Comparison of ENCODE assay signal across 25 cellular contexts in the genomic region with DNA sequence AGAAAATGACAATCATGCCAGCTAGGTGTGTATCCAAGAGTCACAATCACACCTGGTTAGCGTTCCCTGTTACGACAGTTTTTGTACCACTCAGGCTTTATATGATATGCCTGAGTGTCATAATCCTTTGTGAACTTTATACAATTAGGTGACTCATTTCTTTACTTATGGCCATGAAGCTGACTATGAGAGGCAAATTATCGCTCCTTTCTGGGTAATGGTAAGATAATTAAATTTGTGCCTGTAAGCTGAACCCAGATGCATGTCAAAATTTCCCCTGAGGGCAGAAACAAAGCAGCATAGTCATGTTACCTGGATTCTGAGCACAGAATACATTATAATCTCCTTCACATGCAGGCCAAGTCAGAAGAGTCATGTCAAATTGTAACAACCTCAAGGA.
"Had no signal": no experiment of that assay in that cellular context is flagged by ENCODE, and none has a peak within 500 bp of the region (broad histone marks: within the 10 kb centered on the region; RNA-seq: fewer than 3 reads in every experiment).

No MANE protein-coding gene starts in this region.

- H3K27ac ChIP-seq: coronary artery, esophagus squamous epithelium, parathyroid adenoma, prostate gland, right atrium auricular region, testis, tibial artery had no signal

- H3K9me3 Mint-ChIP-seq: memory B cell; natural killer cell; stimulated activated memory B cell treated with anti-CD40 and anti-IgM and Interleukin-4, amounts not matched to agents 10 μg/mL and 1 μg/mL and 100 μg/mL, for 72 hours; type B pancreatic cell had no signal

- H3K27me3 Mint-ChIP-seq: memory B cell; stimulated activated memory B cell treated with anti-CD40 and anti-IgM and Interleukin-4, amounts not matched to agents 10 μg/mL and 1 μg/mL and 100 μg/mL, for 72 hours; type B pancreatic cell had no signal

- H3K4me1 ChIP-seq: esophagus squamous epithelium, parathyroid adenoma, prostate gland, right atrium auricular region, testis, tibial artery had no signal

- H3K4me3 Mint-ChIP-seq: immature natural killer cell; memory B cell; natural killer cell; stimulated activated memory B cell treated with anti-CD40 and anti-IgM and Interleukin-4, amounts not matched to agents 10 μg/mL and 1 μg/mL and 100 μg/mL, for 72 hours; type B pancreatic cell had no signal

- H3K9ac ChIP-seq: parathyroid adenoma had no signal

- H2AFZ ChIP-seq: parathyroid adenoma had no signal

- DNase-seq: dermis blood vessel endothelial cell; effector memory CD4-positive, alpha-beta T cell; erythroblast; esophagus squamous epithelium; hypothalamus; immature natural killer cell; islet precursor cell; kidney glomerular epithelial cell; left colon; natural killer cell; stimulated activated CD4-positive, alpha-beta T cell treated with anti-CD3 and anti-CD28 coated beads, Interleukin-2, amount 100 ng/mL, for 24 hours; stimulated activated CD4-positive, alpha-beta T cell treated with anti-CD3 and anti-CD28 coated beads, Interleukin-4, amount 100 ng/mL, for 24 hours; stimulated activated naive CD8-positive, alpha-beta T cell treated with anti-CD3 and anti-CD28 coated beads, Interleukin-15, Interleukin-2, amounts not matched to agents 100 U/mL and 50 U/mL, for 24 hours; substantia nigra; testis; tibial artery had no signal

- H3K36me3 Mint-ChIP-seq: immature natural killer cell; memory B cell; natural killer cell; stimulated activated memory B cell treated with anti-CD40 and anti-IgM and Interleukin-4, amounts not matched to agents 10 μg/mL and 1 μg/mL and 100 μg/mL, for 72 hours; type B pancreatic cell had no signal

- H3K27me3 ChIP-seq: esophagus squamous epithelium, right atrium auricular region, testis, tibial artery had no signal

- H3K4me1 Mint-ChIP-seq: immature natural killer cell; memory B cell; natural killer cell; stimulated activated memory B cell treated with anti-CD40 and anti-IgM and Interleukin-4, amounts not matched to agents 10 μg/mL and 1 μg/mL and 100 μg/mL, for 72 hours had no signal

- H3K4me3 ChIP-seq: coronary artery, esophagus squamous epithelium, lung, prostate gland, right atrium auricular region, testis, tibial artery had no signal

- ATAC-seq: left colon; natural killer cell; sciatic nerve; stimulated activated memory B cell treated with anti-CD40 and anti-IgM and Interleukin-4, amounts not matched to agents 10 μg/mL and 1 μg/mL and 100 μg/mL, for 72 hours; stimulated activated naive CD8-positive, alpha-beta T cell treated with anti-CD3 and anti-CD28 coated beads, Interleukin-15, Interleukin-2, amounts not matched to agents 100 U/mL and 50 U/mL, for 24 hours had no signal

- H3K27ac Mint-ChIP-seq: immature natural killer cell; memory B cell; natural killer cell; stimulated activated memory B cell treated with anti-CD40 and anti-IgM and Interleukin-4, amounts not matched to agents 10 μg/mL and 1 μg/mL and 100 μg/mL, for 72 hours; type B pancreatic cell had no signal

- H3K36me3 ChIP-seq: esophagus squamous epithelium, prostate gland, right atrium auricular region, tibial artery had no signal

- H3K79me2 ChIP-seq: parathyroid adenoma had no signal

- H3K9me3 ChIP-seq: esophagus squamous epithelium, prostate gland, right atrium auricular region, testis, tibial artery had no signal
